ENCODE assay signal across 19 cellular contexts in the genomic region with DNA sequence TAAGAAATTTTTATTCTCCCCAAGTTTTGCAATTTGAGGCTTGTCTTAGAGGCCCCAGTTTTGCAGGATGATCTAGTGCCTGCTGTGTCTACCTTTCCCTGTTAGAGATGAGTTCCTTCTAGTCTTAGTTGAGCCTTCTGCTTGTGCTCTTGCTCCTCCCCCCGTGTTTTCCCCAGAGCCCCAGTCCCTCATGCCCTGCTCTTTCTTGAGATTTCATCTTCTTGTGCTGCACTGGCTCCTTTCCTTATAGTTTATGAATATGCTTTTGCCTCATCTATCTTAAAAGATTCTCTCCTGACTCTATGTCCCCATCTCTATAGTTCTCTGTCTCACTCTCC. TPM values are rescaled to one million over a fixed set of nuclear protein-coding genes. Genes with fewer than 3 reads are reported as not detected.
DNase-seq lines count a peak whose midpoint lies in the region; ATAC-seq and TF ChIP-seq lines count a peak whose summit lies in the region.
"Had no signal": no experiment of that assay in that cellular context is flagged by ENCODE, and none has a peak within 500 bp of the region (broad histone marks: within the 10 kb centered on the region; RNA-seq: fewer than 3 reads in every experiment).

No MANE protein-coding gene starts in this region.

- TF ChIP-seq CTCF in spleen (IDR thresholded peaks at IDR 0.05 in 8 of 11, conservative IDR thresholded peaks at IDR 0.05 in 3 of 11) (no peak), WERI-Rb-1 (IDR thresholded peaks at IDR 0.05; ENCODE audit: low read depth, low read length) (no peak)

- no peak for TF ChIP-seq POLR2A in spleen (IDR thresholded peaks at IDR 0.05)

- DNase-seq in spleen (no peak), NCI-H69 (lab: John Stamatoyannopoulos, UW) (no peak), WERI-Rb-1 (no peak), NCI-H524 (lab: John Stamatoyannopoulos, UW) (no peak)
- DNase-seq: activated CD8-positive, alpha-beta T cell treated with anti-CD3 and anti-CD28 coated beads, Interleukin-2, amount 10 ng/mL, durations not matched to agents 7 days and 5 days; AML-193; caudate nucleus; DND-41; hypothalamus; NCI-H2227 treated with DMSO at 0.1 percent for 48 hours; RPMI8226; stimulated activated naive B cell treated with anti-CD40 and anti-IgM and Interleukin-4, amounts not matched to agents 10 μg/mL and 1 μg/mL and 100 μg/mL, for 72 hours had no signal

- peaks cover 0 to 11% (median 8%) of the 10 kb centered on the region in 6 donors for H3K4me1 ChIP-seq in spleen
- H3K4me1 ChIP-seq: parathyroid adenoma had no signal

- H3K27me3 ChIP-seq in spleen (replicated peaks in 1 of 7) (peaks cover 0 to 80% (median 27%) of the 10 kb centered on the region in 7 donors), WERI-Rb-1 (ENCODE audit: insufficient read depth, low read depth, severe bottlenecking) (no peaks in the 10 kb centered on the region)

- no peaks in the 10 kb centered on the region for H3K36me3 ChIP-seq in spleen
- H3K36me3 ChIP-seq in WERI-Rb-1, result no peaks in the 10 kb centered on the region

- H3K9me3 ChIP-seq in spleen (no peaks in the 10 kb centered on the region), WERI-Rb-1 (ENCODE audit: severe bottlenecking) (no peaks in the 10 kb centered on the region)

- H3K4me3 ChIP-seq in spleen, result no peak overlapping the region
- no peak overlapping the region for H3K4me3 ChIP-seq in WERI-Rb-1 (ENCODE audit: low read depth, low read length)
- H3K4me3 ChIP-seq: lung had no signal

- H3K27ac ChIP-seq in spleen (no peak overlapping the region), WERI-Rb-1 (no peak overlapping the region)
- H3K27ac ChIP-seq: parathyroid adenoma had no signal

- ATAC-seq in GM18867 (IDR thresholded peaks at IDR 0.05; ENCODE audit: unreplicated experiment) (peak; percentile 39), GM21423 (IDR thresholded peaks at IDR 0.05; ENCODE audit: unreplicated experiment) (peak; percentile 32), HG02938 (IDR thresholded peaks at IDR 0.05; ENCODE audit: unreplicated experiment) (peak; percentile 36), HG03460 (IDR thresholded peaks at IDR 0.05; ENCODE audit: unreplicated experiment) (peak; percentile 48)
- ATAC-seq: activated CD8-positive, alpha-beta T cell treated with anti-CD3 and anti-CD28 coated beads, Interleukin-2, amount 10 ng/mL, durations not matched to agents 7 days and 5 days; stimulated activated naive B cell treated with anti-CD40 and anti-IgM and Interleukin-4, amounts not matched to agents 10 μg/mL and 1 μg/mL and 100 μg/mL, for 72 hours had no signal

- intact Hi-C loops in spleen (cut with DNase I; ENCODE audit: low total_unique reads), result no loop called here

- WGBS in spleen, 5 donors, result 50 to 73% (median 65%) methylated on average over 1 of the region's 1 CpG

RNA-seq across cellular contexts. Expression of gene GAP43, which starts 4.7 kb away (rescaled TPM):
- total RNA-seq in spleen, result under 1 TPM in 1 of 7 donors, not detected in 6; 0.20 TPM
- polyA plus RNA-seq in spleen, result under 1 TPM in 2 of 3 donors, not detected in 1; 0.14 to 0.38 TPM
- total RNA-seq: activated CD8-positive, alpha-beta T cell treated with anti-CD3 and anti-CD28 coated beads, Interleukin-2, amount 10 ng/mL, durations not matched to agents 7 days and 5 days; epithelial cell of proximal tubule had no signal
